Comparison of ENCODE assay signal across 1 cellular context in the genomic region with DNA sequence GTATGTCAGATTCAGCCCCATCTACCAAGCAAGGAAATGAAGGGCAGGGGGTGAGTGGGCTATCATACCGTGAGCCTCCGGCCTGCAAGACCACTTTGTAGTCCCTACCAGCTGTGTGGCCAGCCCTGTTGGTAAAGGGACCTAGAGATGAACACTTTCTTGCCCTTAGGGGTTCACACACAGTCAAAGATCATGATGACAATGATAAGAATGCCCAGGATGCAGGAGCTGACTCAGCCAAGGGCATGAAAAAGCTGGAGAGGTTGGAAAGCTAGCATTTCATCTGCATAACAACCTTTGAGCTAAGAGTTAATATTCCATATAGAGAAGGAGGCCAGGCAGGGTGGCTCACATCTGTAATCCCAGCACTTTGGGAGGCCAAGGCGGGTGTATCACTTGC.
TF ChIP-seq lines count a peak whose summit lies in the region.

No MANE protein-coding gene starts in this region.

TF ChIP-seq in GM23338, 12 proteins besides CTCF, POLR2A, EP300 and RAD21 (continued from another document):
- TF ChIP-seq CREB1 (CRISPR knock-in tag; IDR thresholded peaks at IDR 0.05; ENCODE audit: low read depth) (no peak), EZH2phosphoT487 (IDR thresholded peaks at IDR 0.05; ENCODE audit: unreplicated experiment) (no peak), JUNB (IDR thresholded peaks at IDR 0.05; ENCODE audit: unreplicated experiment) (no peak), STAT1 (IDR thresholded peaks at IDR 0.05; ENCODE audit: unreplicated experiment) (no peak), NANOG (IDR thresholded peaks at IDR 0.05; ENCODE audit: borderline replicate concordance) (no peak), ZNF331 (CRISPR knock-in tag; IDR thresholded peaks at IDR 0.05; ENCODE audit: low read depth) (no peak)
- TF ChIP-seq, protein P1, sequence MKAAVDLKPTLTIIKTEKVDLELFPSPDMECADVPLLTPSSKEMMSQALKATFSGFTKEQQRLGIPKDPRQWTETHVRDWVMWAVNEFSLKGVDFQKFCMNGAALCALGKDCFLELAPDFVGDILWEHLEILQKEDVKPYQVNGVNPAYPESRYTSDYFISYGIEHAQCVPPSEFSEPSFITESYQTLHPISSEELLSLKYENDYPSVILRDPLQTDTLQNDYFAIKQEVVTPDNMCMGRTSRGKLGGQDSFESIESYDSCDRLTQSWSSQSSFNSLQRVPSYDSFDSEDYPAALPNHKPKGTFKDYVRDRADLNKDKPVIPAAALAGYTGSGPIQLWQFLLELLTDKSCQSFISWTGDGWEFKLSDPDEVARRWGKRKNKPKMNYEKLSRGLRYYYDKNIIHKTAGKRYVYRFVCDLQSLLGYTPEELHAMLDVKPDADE (IDR thresholded peaks at IDR 0.05) = no peak
- TF ChIP-seq, protein P2, sequence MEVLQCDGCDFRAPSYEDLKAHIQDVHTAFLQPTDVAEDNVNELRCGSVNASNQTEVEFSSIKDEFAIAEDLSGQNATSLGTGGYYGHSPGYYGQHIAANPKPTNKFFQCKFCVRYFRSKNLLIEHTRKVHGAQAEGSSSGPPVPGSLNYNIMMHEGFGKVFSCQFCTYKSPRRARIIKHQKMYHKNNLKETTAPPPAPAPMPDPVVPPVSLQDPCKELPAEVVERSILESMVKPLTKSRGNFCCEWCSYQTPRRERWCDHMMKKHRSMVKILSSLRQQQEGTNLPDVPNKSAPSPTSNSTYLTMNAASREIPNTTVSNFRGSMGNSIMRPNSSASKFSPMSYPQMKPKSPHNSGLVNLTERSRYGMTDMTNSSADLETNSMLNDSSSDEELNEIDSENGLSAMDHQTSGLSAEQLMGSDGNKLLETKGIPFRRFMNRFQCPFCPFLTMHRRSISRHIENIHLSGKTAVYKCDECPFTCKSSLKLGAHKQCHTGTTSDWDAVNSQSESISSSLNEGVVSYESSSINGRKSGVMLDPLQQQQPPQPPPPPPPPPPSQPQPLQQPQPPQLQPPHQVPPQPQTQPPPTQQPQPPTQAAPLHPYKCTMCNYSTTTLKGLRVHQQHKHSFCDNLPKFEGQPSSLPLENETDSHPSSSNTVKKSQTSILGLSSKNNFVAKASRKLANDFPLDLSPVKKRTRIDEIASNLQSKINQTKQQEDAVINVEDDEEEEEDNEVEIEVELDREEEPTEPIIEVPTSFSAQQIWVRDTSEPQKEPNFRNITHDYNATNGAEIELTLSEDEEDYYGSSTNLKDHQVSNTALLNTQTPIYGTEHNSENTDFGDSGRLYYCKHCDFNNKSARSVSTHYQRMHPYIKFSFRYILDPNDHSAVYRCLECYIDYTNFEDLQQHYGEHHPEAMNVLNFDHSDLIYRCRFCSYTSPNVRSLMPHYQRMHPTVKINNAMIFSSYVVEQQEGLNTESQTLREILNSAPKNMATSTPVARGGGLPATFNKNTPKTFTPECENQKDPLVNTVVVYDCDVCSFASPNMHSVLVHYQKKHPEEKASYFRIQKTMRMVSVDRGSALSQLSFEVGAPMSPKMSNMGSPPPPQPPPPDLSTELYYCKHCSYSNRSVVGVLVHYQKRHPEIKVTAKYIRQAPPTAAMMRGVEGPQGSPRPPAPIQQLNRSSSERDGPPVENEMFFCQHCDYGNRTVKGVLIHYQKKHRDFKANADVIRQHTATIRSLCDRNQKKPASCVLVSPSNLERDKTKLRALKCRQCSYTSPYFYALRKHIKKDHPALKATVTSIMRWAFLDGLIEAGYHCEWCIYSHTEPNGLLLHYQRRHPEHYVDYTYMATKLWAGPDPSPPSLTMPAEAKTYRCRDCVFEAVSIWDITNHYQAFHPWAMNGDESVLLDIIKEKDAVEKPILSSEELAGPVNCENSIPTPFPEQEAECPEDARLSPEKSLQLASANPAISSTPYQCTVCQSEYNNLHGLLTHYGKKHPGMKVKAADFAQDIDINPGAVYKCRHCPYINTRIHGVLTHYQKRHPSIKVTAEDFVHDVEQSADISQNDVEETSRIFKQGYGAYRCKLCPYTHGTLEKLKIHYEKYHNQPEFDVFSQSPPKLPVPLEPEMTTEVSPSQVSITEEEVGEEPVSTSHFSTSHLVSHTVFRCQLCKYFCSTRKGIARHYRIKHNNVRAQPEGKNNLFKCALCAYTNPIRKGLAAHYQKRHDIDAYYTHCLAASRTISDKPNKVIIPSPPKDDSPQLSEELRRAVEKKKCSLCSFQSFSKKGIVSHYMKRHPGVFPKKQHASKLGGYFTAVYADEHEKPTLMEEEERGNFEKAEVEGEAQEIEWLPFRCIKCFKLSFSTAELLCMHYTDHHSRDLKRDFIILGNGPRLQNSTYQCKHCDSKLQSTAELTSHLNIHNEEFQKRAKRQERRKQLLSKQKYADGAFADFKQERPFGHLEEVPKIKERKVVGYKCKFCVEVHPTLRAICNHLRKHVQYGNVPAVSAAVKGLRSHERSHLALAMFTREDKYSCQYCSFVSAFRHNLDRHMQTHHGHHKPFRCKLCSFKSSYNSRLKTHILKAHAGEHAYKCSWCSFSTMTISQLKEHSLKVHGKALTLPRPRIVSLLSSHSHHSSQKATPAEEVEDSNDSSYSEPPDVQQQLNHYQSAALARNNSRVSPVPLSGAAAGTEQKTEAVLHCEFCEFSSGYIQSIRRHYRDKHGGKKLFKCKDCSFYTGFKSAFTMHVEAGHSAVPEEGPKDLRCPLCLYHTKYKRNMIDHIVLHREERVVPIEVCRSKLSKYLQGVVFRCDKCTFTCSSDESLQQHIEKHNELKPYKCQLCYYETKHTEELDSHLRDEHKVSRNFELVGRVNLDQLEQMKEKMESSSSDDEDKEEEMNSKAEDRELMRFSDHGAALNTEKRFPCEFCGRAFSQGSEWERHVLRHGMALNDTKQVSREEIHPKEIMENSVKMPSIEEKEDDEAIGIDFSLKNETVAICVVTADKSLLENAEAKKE (CRISPR knock-in tag; IDR thresholded peaks at IDR 0.05) = no peak
